In genomic region chr16:1818873-1819525, GRCh38 we compare ENCODE assay signal across 25 cellular contexts. TPM values are rescaled to one million over a fixed set of nuclear protein-coding genes. Genes with fewer than 3 reads are reported as not detected.
"Had no signal": no experiment of that assay in that cellular context is flagged by ENCODE, and none has a peak within 500 bp of the region (broad histone marks: within the 10 kb centered on the region; RNA-seq: fewer than 3 reads in every experiment).

No MANE protein-coding gene starts in this region.

- DNase-seq: effector memory CD8-positive, alpha-beta T cell; esophagus squamous epithelium; foreskin fibroblast; immature natural killer cell; left lung; lower lobe of right lung; natural killer cell; occipital lobe; psoas muscle; retina; stimulated activated naive CD4-positive, alpha-beta T cell treated with Interleukin-2 at 50 U/mL for 16 hours; tibial artery had no signal

- FAIRE-seq: colon, keratinocyte, pancreas had no signal

- H3K27me3 ChIP-seq: esophagus squamous epithelium, gastroesophageal sphincter, left lung, pancreas, tibial artery had no signal

- H3K27me3 Mint-ChIP-seq: central memory CD8-positive, alpha-beta T cell; dendritic cell treated with granulocyte-macrophage colony-stimulating factor and Interleukin-4, amounts not matched to agents 40 ng/mL and 50 ng/mL, for 4 days; effector memory CD8-positive, alpha-beta T cell; memory B cell had no signal

- H3K4me3 ChIP-seq: esophagus squamous epithelium, gastroesophageal sphincter, left lung, lower lobe of right lung, pancreas, psoas muscle, tibial artery had no signal

- H3K9me3 Mint-ChIP-seq: central memory CD8-positive, alpha-beta T cell; dendritic cell treated with granulocyte-macrophage colony-stimulating factor and Interleukin-4, amounts not matched to agents 40 ng/mL and 50 ng/mL, for 4 days; effector memory CD8-positive, alpha-beta T cell; memory B cell; mesothelial cell of epicardium; natural killer cell had no signal

- H3K27ac ChIP-seq: esophagus squamous epithelium, gastroesophageal sphincter, left lung, lower lobe of right lung, pancreas, psoas muscle, tibial artery had no signal

- H3K27ac Mint-ChIP-seq: dendritic cell treated with granulocyte-macrophage colony-stimulating factor and Interleukin-4, amounts not matched to agents 40 ng/mL and 50 ng/mL, for 4 days; memory B cell; mesothelial cell of epicardium; natural killer cell had no signal

- ATAC-seq: effector memory CD8-positive, alpha-beta T cell; gastroesophageal sphincter; left lung; lower lobe of right lung; natural killer cell; pancreas; psoas muscle; sciatic nerve had no signal

- H3K4me1 Mint-ChIP-seq: central memory CD8-positive, alpha-beta T cell; mesothelial cell of epicardium had no signal

- H3K4me1 ChIP-seq: left lung, pancreas had no signal

- H3K9me3 ChIP-seq: esophagus squamous epithelium, gastroesophageal sphincter, left lung, lower lobe of right lung, pancreas, psoas muscle, tibial artery had no signal

- H3K4me3 Mint-ChIP-seq: central memory CD8-positive, alpha-beta T cell; dendritic cell treated with granulocyte-macrophage colony-stimulating factor and Interleukin-4, amounts not matched to agents 40 ng/mL and 50 ng/mL, for 4 days; effector memory CD8-positive, alpha-beta T cell; immature natural killer cell; memory B cell; mesothelial cell of epicardium; natural killer cell had no signal

- H3K36me3 Mint-ChIP-seq: natural killer cell had no signal

RNA-seq across cellular contexts. Expression of gene IGFALS, which starts 25.5 kb away (rescaled TPM):
- total RNA-seq: esophagus squamous epithelium, myocyte, occipital lobe, skeletal muscle tissue, temporal lobe, ureter had no signal
- polyA plus RNA-seq: immature natural killer cell, keratinocyte had no signal
